In the genomic region with DNA sequence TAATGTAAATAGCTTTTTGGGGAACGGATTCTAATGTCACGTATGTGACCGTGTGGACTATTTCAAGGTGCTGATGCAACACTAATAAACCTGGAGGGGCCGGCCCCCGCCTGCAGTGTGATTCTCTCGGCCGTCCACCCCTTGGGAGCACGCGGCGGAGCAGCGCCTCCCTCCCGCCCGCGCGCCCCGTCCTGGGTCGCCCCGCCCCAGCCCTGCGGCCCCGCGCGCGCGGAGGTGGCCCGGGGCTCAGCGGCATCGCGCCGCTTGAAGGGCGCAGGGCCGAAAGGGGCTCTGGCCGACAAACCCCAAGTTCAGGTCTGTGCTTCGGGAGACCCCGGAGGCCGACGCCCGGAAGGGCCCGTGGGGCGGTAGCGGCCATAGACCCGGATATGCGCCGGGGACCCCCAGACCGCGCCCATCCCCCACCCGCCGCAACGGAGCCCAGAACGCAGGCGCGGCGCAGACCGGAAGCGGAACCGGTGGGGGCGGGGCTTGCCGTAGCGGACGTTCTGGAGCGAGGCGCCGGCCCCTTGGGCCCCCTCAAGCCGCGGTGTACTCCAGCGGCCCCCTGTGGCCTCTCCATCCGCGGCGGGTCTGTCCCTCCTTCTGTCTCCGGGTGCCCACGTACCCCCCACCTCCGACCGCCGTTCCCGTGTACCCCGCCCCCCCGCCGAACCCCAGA, we compare ENCODE assay signal across 1 cellular context.
TF ChIP-seq lines count a peak whose summit lies in the region.

A gene with protein sequence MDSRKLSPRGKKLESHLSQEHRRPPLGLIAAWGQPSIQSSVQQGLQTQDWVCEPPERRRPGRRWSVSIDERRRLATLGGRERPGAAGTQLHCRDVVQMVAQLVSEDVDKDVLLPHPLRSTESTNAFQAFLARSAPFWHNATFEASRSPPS (plus strand): TSS at position 495 of the 682 bp plus-strand sequence. CDS start 803 bp downstream, outside the sequence.

TF ChIP-seq in HepG2, 621 proteins besides CTCF, POLR2A, EP300 and RAD21 (continued from another document):
- TF ChIP-seq, protein P1, sequence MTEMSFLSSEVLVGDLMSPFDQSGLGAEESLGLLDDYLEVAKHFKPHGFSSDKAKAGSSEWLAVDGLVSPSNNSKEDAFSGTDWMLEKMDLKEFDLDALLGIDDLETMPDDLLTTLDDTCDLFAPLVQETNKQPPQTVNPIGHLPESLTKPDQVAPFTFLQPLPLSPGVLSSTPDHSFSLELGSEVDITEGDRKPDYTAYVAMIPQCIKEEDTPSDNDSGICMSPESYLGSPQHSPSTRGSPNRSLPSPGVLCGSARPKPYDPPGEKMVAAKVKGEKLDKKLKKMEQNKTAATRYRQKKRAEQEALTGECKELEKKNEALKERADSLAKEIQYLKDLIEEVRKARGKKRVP (CRISPR knock-in tag; IDR thresholded peaks at IDR 0.05), result peak in 1 of 2 experiments; percentile 37; a peak in 1 of 4 replicates
- TF ChIP-seq NR2C2 (CRISPR knock-in tag; IDR thresholded peaks at IDR 0.05; ENCODE audit: borderline replicate concordance) (peak; percentile 66; the same call in 1 of the 2 replicates), ZNF75D (CRISPR knock-in tag; IDR thresholded peaks at IDR 0.05; ENCODE audit: borderline replicate concordance) (0 out of 2 replicates have a peak, but pooled peaks have one; percentile 2), HNRNPUL1 (IDR thresholded peaks at IDR 0.05; ENCODE audit: low read depth, low read length) (no peak), CBX1 (IDR thresholded peaks at IDR 0.05; ENCODE audit: low read depth) (no peak), KAT7 (CRISPR knock-in tag; IDR thresholded peaks at IDR 0.05; ENCODE audit: borderline replicate concordance) (peak; percentile 45; the same call in 1 of the 2 replicates), CHD2 (IDR thresholded peaks at IDR 0.05; ENCODE audit: low read depth, low read length) (peak; percentile 73), SMAD3 (CRISPR knock-in tag; IDR thresholded peaks at IDR 0.05) (no peak), SMYD3 (CRISPR knock-in tag; IDR thresholded peaks at IDR 0.05) (peak; percentile 70; the same call in 1 of the 2 replicates), IRX3 (CRISPR knock-in tag; IDR thresholded peaks at IDR 0.05; ENCODE audit: borderline replicate concordance, low read depth) (peak; percentile 86), SKI (IDR thresholded peaks at IDR 0.05; ENCODE audit: partially characterized antibody) (peak; percentile 29), GABPA (IDR thresholded peaks at IDR 0.05; ENCODE audit: low read depth, low read length) (peak; percentile 90), GABPA (CRISPR knock-in tag; IDR thresholded peaks at IDR 0.05; ENCODE audit: low read depth) (peak; percentile 90), NFKB2 (CRISPR knock-in tag; IDR thresholded peaks at IDR 0.05; ENCODE audit: borderline replicate concordance) (no peak), ZNF564 (CRISPR knock-in tag; IDR thresholded peaks at IDR 0.05) (no peak), ZNF841 (CRISPR knock-in tag; IDR thresholded peaks at IDR 0.05; ENCODE audit: borderline replicate concordance) (no peak), TARDBP (CRISPR knock-in tag; IDR thresholded peaks at IDR 0.05) (peak; percentile 79; the same call in 1 of the 2 replicates), HNRNPLL (IDR thresholded peaks at IDR 0.05; ENCODE audit: low read depth, low read length, poor library complexity, severe bottlenecking) (no peak), ZSCAN31 (CRISPR knock-in tag; IDR thresholded peaks at IDR 0.05; ENCODE audit: low read depth) (peak; percentile 21; the same call in 1 of the 2 replicates), MIXL1 (CRISPR knock-in tag; IDR thresholded peaks at IDR 0.05) (0 out of 2 replicates have a peak, but pooled peaks have one; percentile 13)
- TF ChIP-seq, protein P2, sequence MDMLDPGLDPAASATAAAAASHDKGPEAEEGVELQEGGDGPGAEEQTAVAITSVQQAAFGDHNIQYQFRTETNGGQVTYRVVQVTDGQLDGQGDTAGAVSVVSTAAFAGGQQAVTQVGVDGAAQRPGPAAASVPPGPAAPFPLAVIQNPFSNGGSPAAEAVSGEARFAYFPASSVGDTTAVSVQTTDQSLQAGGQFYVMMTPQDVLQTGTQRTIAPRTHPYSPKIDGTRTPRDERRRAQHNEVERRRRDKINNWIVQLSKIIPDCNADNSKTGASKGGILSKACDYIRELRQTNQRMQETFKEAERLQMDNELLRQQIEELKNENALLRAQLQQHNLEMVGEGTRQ (IDR thresholded peaks at IDR 0.05; ENCODE audit: low read depth, low read length), result no peak
- TF ChIP-seq, protein P2 (CRISPR knock-in tag; IDR thresholded peaks at IDR 0.05; ENCODE audit: borderline replicate concordance), result no peak
- TF ChIP-seq, protein P3, sequence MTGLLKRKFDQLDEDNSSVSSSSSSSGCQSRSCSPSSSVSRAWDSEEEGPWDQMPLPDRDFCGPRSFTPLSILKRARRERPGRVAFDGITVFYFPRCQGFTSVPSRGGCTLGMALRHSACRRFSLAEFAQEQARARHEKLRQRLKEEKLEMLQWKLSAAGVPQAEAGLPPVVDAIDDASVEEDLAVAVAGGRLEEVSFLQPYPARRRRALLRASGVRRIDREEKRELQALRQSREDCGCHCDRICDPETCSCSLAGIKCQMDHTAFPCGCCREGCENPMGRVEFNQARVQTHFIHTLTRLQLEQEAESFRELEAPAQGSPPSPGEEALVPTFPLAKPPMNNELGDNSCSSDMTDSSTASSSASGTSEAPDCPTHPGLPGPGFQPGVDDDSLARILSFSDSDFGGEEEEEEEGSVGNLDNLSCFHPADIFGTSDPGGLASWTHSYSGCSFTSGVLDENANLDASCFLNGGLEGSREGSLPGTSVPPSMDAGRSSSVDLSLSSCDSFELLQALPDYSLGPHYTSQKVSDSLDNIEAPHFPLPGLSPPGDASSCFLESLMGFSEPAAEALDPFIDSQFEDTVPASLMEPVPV (CRISPR knock-in tag; IDR thresholded peaks at IDR 0.05), result peak; percentile 46; the same call in 1 of the 2 replicates
- TF ChIP-seq, protein P4, sequence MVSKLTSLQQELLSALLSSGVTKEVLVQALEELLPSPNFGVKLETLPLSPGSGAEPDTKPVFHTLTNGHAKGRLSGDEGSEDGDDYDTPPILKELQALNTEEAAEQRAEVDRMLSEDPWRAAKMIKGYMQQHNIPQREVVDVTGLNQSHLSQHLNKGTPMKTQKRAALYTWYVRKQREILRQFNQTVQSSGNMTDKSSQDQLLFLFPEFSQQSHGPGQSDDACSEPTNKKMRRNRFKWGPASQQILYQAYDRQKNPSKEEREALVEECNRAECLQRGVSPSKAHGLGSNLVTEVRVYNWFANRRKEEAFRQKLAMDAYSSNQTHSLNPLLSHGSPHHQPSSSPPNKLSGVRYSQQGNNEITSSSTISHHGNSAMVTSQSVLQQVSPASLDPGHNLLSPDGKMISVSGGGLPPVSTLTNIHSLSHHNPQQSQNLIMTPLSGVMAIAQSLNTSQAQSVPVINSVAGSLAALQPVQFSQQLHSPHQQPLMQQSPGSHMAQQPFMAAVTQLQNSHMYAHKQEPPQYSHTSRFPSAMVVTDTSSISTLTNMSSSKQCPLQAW (CRISPR knock-in tag; IDR thresholded peaks at IDR 0.05), result peak; percentile 10; the same call in 1 of the 2 replicates
- TF ChIP-seq, protein P5, sequence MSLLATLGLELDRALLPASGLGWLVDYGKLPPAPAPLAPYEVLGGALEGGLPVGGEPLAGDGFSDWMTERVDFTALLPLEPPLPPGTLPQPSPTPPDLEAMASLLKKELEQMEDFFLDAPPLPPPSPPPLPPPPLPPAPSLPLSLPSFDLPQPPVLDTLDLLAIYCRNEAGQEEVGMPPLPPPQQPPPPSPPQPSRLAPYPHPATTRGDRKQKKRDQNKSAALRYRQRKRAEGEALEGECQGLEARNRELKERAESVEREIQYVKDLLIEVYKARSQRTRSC (CRISPR knock-in tag; IDR thresholded peaks at IDR 0.05; ENCODE audit: low read depth), result no peak
